In the genomic region with DNA sequence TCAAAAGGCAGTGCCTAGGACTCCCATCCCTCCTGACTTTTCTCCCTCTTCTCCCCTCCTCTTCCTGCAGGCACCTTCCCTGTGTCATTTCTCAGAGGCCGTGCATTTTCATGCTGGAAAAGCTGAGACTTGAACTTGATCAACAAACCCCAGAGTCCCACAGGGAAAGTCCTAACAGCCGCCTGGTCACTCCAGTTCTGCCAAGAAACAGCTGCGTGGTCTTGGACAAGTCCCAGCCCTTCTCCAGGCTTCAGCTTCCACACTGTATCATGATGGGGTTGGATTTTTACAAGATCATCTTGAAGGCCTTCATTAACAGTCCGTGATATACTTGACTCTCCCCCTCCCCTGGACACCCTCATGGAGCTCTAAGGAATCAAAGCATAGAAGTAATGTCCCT, we compare ENCODE assay signal across 30 cellular contexts.
A peak's percentile ranks its signal among the peaks of the same experiment; 100 is the strongest.
DNase-seq lines count a peak whose midpoint lies in the region; ATAC-seq, FAIRE-seq and TF ChIP-seq lines count a peak whose summit lies in the region.
"Had no signal": no experiment of that assay in that cellular context is flagged by ENCODE, and none has a peak within 500 bp of the region (broad histone marks: within the 10 kb centered on the region; RNA-seq: fewer than 3 reads in every experiment).

No MANE protein-coding gene starts in this region.

- no peaks in the 10 kb centered on the region for H3K79me1 ChIP-seq in H1 (ENCODE audit: low read depth, low read length)

- H2BK12ac ChIP-seq in H1 (ENCODE audit: low read depth, low read length): no peak overlapping the region; the same call in 1 of the 2 replicates

- H4K20me1 ChIP-seq in H1 (replicated peaks in 1 of 2; ENCODE audit: control insufficient read depth in 1 of 2, insufficient read depth in 2 of 2, low read length in 2 of 2): no peaks in the 10 kb centered on the region

- H4K91ac ChIP-seq in H1 (replicated peaks; ENCODE audit: insufficient read length, low read length): peak overlapping the region; percentile 17

- peak overlapping the region; percentile 69 for H3K4ac ChIP-seq in H1 (replicated peaks; ENCODE audit: insufficient read length, low read depth, low read length)

- intact Hi-C loops in right cardiac atrium (cut with DNase I): loop anchor here in 2 of 4 donors (10.0 kb wide), 2 partner anchors 83 to 363 kb away; partner anchors contain the start of gene BCOR (in 1 of the 2)

- H3K4me2 ChIP-seq in H1 (ENCODE audit: insufficient read depth in 1 of 2, low read depth in 2 of 2, low read length in 2 of 2): no peak overlapping the region

- peak overlapping the region; percentile 57 to 76 (median 61) for H3K27ac Mint-ChIP-seq in nephron
- H3K27ac Mint-ChIP-seq: activated naive CD8-positive, alpha-beta T cell; CD14-positive monocyte; dendritic cell treated with granulocyte-macrophage colony-stimulating factor and Interleukin-4, amounts not matched to agents 40 ng/mL and 50 ng/mL, for 4 days; endodermal cell; natural killer cell treated with Interleukin-12 subunit alpha and Interleukin-12 subunit beta and Interleukin-15 and Interleukin-18, amount 100 ng/mL, for 72 hours had no signal

- no peak overlapping the region for H4K8ac ChIP-seq in H1 (ENCODE audit: extremely low read depth, insufficient read depth, low read length)

- no peak overlapping the region for H4K5ac ChIP-seq in H1 (ENCODE audit: insufficient read length, low read depth, low read length)

- no peak for TF ChIP-seq POLR2A in H1 (IDR thresholded peaks at IDR 0.05; ENCODE audit: control extremely low read depth in 1 of 2, low read depth in 2 of 2, low read length in 2 of 2)

- TF ChIP-seq RAD21 in H1 (IDR thresholded peaks at IDR 0.05 in 1 of 2, conservative IDR thresholded peaks at IDR 0.05 in 1 of 2; ENCODE audit: low read depth in 2 of 2, low read length in 2 of 2): no peak

- no peak overlapping the region for H3K56ac ChIP-seq in H1 (replicated peaks; ENCODE audit: insufficient read length, low read depth, low read length)

- no peak overlapping the region for H2BK5ac ChIP-seq in H1 (ENCODE audit: low read depth, low read length)

- peaks cover 2% of the 10 kb centered on the region; the same call in 1 of the 2 replicates for H3K23me2 ChIP-seq in H1 (ENCODE audit: low read depth, low read length)

- FAIRE-seq in H1 (lab: Jason Lieb, UNC): no peak
- FAIRE-seq: HepG2 had no signal

- no peak overlapping the region for H3K14ac ChIP-seq in H1 (ENCODE audit: insufficient read length)

- H3K27me3 ChIP-seq in right cardiac atrium (ENCODE audit: control insufficient read depth, insufficient read depth) (no peaks in the 10 kb centered on the region), right atrium auricular region (no peaks in the 10 kb centered on the region), H1 (replicated peaks in 1 of 4; ENCODE audit: control insufficient read depth in 3 of 4, extremely low read depth in 1 of 4, insufficient read depth in 3 of 4, low read length in 3 of 4) (no peaks in the 10 kb centered on the region)
- H3K27me3 ChIP-seq: esophagus muscularis mucosa had no signal

- peak; percentile 50 to 77 (median 75) for DNase-seq in right cardiac atrium
- no peak for DNase-seq in right atrium auricular region (ENCODE audit: low spot score)
- no peak for DNase-seq in H1 (ENCODE audit: low read depth in 1 of 2, low spot score in 2 of 2)
- no peak for DNase-seq in SK-N-DZ (ENCODE audit: low spot score)
- DNase-seq: activated T-cell treated with anti-CD3 and anti-CD28 coated beads for 4 hours; Calu3; caudate nucleus; endodermal cell; gastrocnemius medialis; GOT3; Karpas-422; midbrain; NCI-H146; NCI-H2107; NCI-H774; stimulated activated naive CD4-positive, alpha-beta T cell; T-helper 2 cell had no signal

- H3K4me3 Mint-ChIP-seq in nephron: peak overlapping the region in 1 of 3 experiments; percentile 20
- H3K4me3 Mint-ChIP-seq: activated naive CD8-positive, alpha-beta T cell; CD14-positive monocyte; dendritic cell treated with granulocyte-macrophage colony-stimulating factor and Interleukin-4, amounts not matched to agents 40 ng/mL and 50 ng/mL, for 4 days; endodermal cell; natural killer cell treated with Interleukin-12 subunit alpha and Interleukin-12 subunit beta and Interleukin-15 and Interleukin-18, amount 100 ng/mL, for 72 hours had no signal

- POLR2A ChIA-PET in H1 (lab: Charles Lee; ENCODE audit: partially characterized antibody): no interaction called here

- TF ChIP-seq EP300 in H1 (IDR thresholded peaks at IDR 0.05; ENCODE audit: borderline replicate concordance in 1 of 2, low read depth in 2 of 2, low read length in 2 of 2): no peak

- no peak overlapping the region; the same call in none of the 2 replicates for H3K18ac ChIP-seq in H1 (ENCODE audit: extremely low read depth, low read length)

- no peak overlapping the region for H3K9ac ChIP-seq in H1 (replicated peaks in 1 of 4; ENCODE audit: extremely low read depth in 1 of 4, low read depth in 3 of 4, low read length in 3 of 4)
- H3K9ac ChIP-seq: parathyroid adenoma had no signal

- H2BK20ac ChIP-seq in H1 (ENCODE audit: low read length): no peak overlapping the region

- H3K4me1 ChIP-seq in right cardiac atrium (ENCODE audit: control insufficient read depth, insufficient read depth, low read length) (peaks cover 9% of the 10 kb centered on the region), right atrium auricular region (peaks cover 0 to 35% of the 10 kb centered on the region in 2 donors), H1 (replicated peaks in 1 of 4; ENCODE audit: control insufficient read depth in 3 of 4, insufficient read depth in 4 of 4, low read length in 3 of 4) (peaks cover 0 to 17% (median 12%) of the 10 kb centered on the region in 4 experiments; a peak in 4 of 7 replicates)
- H3K4me1 ChIP-seq: parathyroid adenoma had no signal

- H2BK15ac ChIP-seq in H1 (ENCODE audit: low read length): no peak overlapping the region

- no peaks in the 10 kb centered on the region for H3K36me3 ChIP-seq in right atrium auricular region
- no peaks in the 10 kb centered on the region for H3K36me3 ChIP-seq in H1 (ENCODE audit: control insufficient read depth in 2 of 4, insufficient read depth in 4 of 4, low read length in 3 of 4)
- H3K36me3 ChIP-seq: esophagus muscularis mucosa, gastrocnemius medialis, thoracic aorta had no signal

- H2AK5ac ChIP-seq in H1 (ENCODE audit: low read depth, low read length): no peak overlapping the region

- no peaks in the 10 kb centered on the region for H3K36me3 Mint-ChIP-seq in nephron (ENCODE audit: low read depth)
- H3K36me3 Mint-ChIP-seq: activated naive CD8-positive, alpha-beta T cell; CD14-positive monocyte; natural killer cell treated with Interleukin-12 subunit alpha and Interleukin-12 subunit beta and Interleukin-15 and Interleukin-18, amount 100 ng/mL, for 72 hours had no signal

- CTCF ChIA-PET in H1 (lab: Charles Lee; ENCODE audit: partially characterized antibody): interaction anchor here (0.9 to 2.3 kb wide), 4 partner anchors 78 to 328 kb away, joined by 3 to 11 read pairs (median 4); no protein-coding TSS in a partner anchor

- H3K9me3 Mint-ChIP-seq in nephron: peaks cover 8% of the 10 kb centered on the region
- H3K9me3 Mint-ChIP-seq: dendritic cell treated with granulocyte-macrophage colony-stimulating factor and Interleukin-4, amounts not matched to agents 40 ng/mL and 50 ng/mL, for 4 days; natural killer cell treated with Interleukin-12 subunit alpha and Interleukin-12 subunit beta and Interleukin-15 and Interleukin-18, amount 100 ng/mL, for 72 hours had no signal

- peaks cover 10% of the 10 kb centered on the region for H3K27me3 Mint-ChIP-seq in nephron (ENCODE audit: low read depth)
- H3K27me3 Mint-ChIP-seq: activated naive CD8-positive, alpha-beta T cell had no signal

- H3K9me3 ChIP-seq in right cardiac atrium (ENCODE audit: control insufficient read depth, low read length) (no peaks in the 10 kb centered on the region), right atrium auricular region (peaks cover 0 to 6% of the 10 kb centered on the region in 2 donors), H1 (ENCODE audit: insufficient read depth in 2 of 2, low read depth in 1 of 2, low read length in 1 of 2) (no peaks in the 10 kb centered on the region)
- H3K9me3 ChIP-seq: gastrocnemius medialis, thoracic aorta had no signal

- H2AFZ ChIP-seq in H1 (ENCODE audit: low read length): no peak overlapping the region
- H2AFZ ChIP-seq: parathyroid adenoma had no signal

- peaks cover 52% of the 10 kb centered on the region for H3K4me1 Mint-ChIP-seq in nephron

- peak; percentile 6 to 25 for ATAC-seq in right cardiac atrium
- ATAC-seq in GM21528 (IDR thresholded peaks at IDR 0.05; ENCODE audit: low FRiP score, unreplicated experiment): no peak
- ATAC-seq in HG03342 (IDR thresholded peaks at IDR 0.05; ENCODE audit: unreplicated experiment): no peak
- ATAC-seq: gastrocnemius medialis, left lobe of liver had no signal

- no peaks in the 10 kb centered on the region for H3K79me2 ChIP-seq in H1 (ENCODE audit: control insufficient read depth in 1 of 2, insufficient read depth in 2 of 2, low read length in 2 of 2)
- H3K79me2 ChIP-seq: parathyroid adenoma had no signal

- H3K4me3 ChIP-seq in right cardiac atrium (ENCODE audit: low read length) (no peak overlapping the region), right atrium auricular region (no peak overlapping the region), H1 (ENCODE audit: extremely low read depth in 1 of 4, insufficient read depth in 2 of 4, low read depth in 3 of 4, low read length in 4 of 4) (no peak overlapping the region)
- H3K4me3 ChIP-seq: esophagus muscularis mucosa, gastrocnemius medialis, thoracic aorta had no signal

- peak overlapping the region; percentile 72 for H2BK120ac ChIP-seq in H1 (replicated peaks; ENCODE audit: low read depth, low read length)

- WGBS in right cardiac atrium: 65% methylated on average over 4 of the region's 4 CpGs
- 83% methylated on average over 2 of the region's 4 CpGs; no CpG with 5 or more reads in 1 of the 2 experiments for WGBS in H1 (ENCODE audit: extremely low coverage in 1 of 2, insufficient coverage in 1 of 2, insufficient read length in 1 of 2, insufficient replicate concordance in 2 of 2, low coverage in 1 of 2, low lambda C conversion rate in 2 of 2, missing lambda C conversion rate in 1 of 2), 2 experiments

- H3K23ac ChIP-seq in H1 (ENCODE audit: insufficient read length): no peak overlapping the region

- H3K27ac ChIP-seq in right cardiac atrium (ENCODE audit: low read length) (no peak overlapping the region), right atrium auricular region (peak overlapping the region in 1 of 2 donors; percentile 33), H1 (ENCODE audit: low read depth, low read length) (no peak overlapping the region)
- H3K27ac ChIP-seq: HL-60, parathyroid adenoma had no signal

- TF ChIP-seq CTCF in right atrium auricular region (IDR thresholded peaks at IDR 0.05) (no peak), H1 (IDR thresholded peaks at IDR 0.05; ENCODE audit: control extremely low read depth in 1 of 3, insufficient read depth in 1 of 3, low read depth in 1 of 3, low read length in 3 of 3) (no peak), nephron (IDR thresholded peaks at IDR 0.05; ENCODE audit: unreplicated experiment in 3 of 3) (no peak)

TF ChIP-seq in H1, 55 proteins besides CTCF, POLR2A, EP300 and RAD21 (continues in another document):
- TF ChIP-seq HDAC2 (IDR thresholded peaks at IDR 0.05; ENCODE audit: borderline replicate concordance in 1 of 2, low read depth in 2 of 2, low read length in 2 of 2): no peak
- TF ChIP-seq ASH2L (IDR thresholded peaks at IDR 0.05; ENCODE audit: low read length): no peak
- no peak for TF ChIP-seq GTF2F1 (IDR thresholded peaks at IDR 0.05; ENCODE audit: borderline replicate concordance, low read depth, low read length)

Comparison
In these comparisons a context has a peak if more than half of its experiments do, and no peak if none do; other contexts are left out.
1. DNase-seq: peak in right cardiac atrium (3 of 3); none in right atrium auricular region (single experiment), H1 (0 of 2) and SK-N-DZ (single experiment).
2. ATAC-seq: peak in right cardiac atrium (2 of 2); none in GM21528 (single experiment) and HG03342 (single experiment).